In genomic region chr12:47348206-47348605, GRCh38 we compare ENCODE assay signal across 22 cellular contexts.
"Had no signal": no experiment of that assay in that cellular context is flagged by ENCODE, and none has a peak within 500 bp of the region (broad histone marks: within the 10 kb centered on the region; RNA-seq: fewer than 3 reads in every experiment).

No MANE protein-coding gene starts in this region.

- H3K4me1 ChIP-seq: gastroesophageal sphincter, left ventricle myocardium inferior, sigmoid colon, transverse colon had no signal

- H3K36me3 Mint-ChIP-seq: natural killer cell had no signal

- H3K9me3 ChIP-seq: gastroesophageal sphincter, left ventricle myocardium inferior, sigmoid colon, transverse colon had no signal

- H3K27ac ChIP-seq: coronary artery, epithelial cell of prostate, gastroesophageal sphincter, left ventricle myocardium inferior, sigmoid colon, transverse colon had no signal

- DNase-seq: activated B cell treated with CpG ODN at 0.5 μM for 24 hours; activated CD4-positive, alpha-beta T cell treated with anti-CD3 and anti-CD28 coated beads for 4 hours; activated CD8-positive, alpha-beta memory T cell treated with anti-CD3 and anti-CD28 coated beads, Interleukin-2, amount 50 U/mL, for 48 hours; amygdala; cerebellar nuclear complex; head of caudate nucleus; hypothalamus; left ventricle myocardium inferior; natural killer cell; retina; sigmoid colon; stimulated activated CD4-positive, alpha-beta T cell treated with anti-CD3 and anti-CD28 coated beads, Interleukin-15, amount 100 ng/mL, for 24 hours; T1000; transverse colon had no signal

- H3K27me3 ChIP-seq: gastroesophageal sphincter, sigmoid colon, transverse colon had no signal

- FAIRE-seq: urothelium cell line had no signal

- ATAC-seq: activated naive CD4-positive, alpha-beta T cell treated with anti-CD3 and anti-CD28 coated beads, Interleukin-2, amount 50 U/mL, for 72 hours; gastroesophageal sphincter; natural killer cell had no signal

- H3K9me3 Mint-ChIP-seq: activated B cell treated with CpG ODN at 0.5 μM for 24 hours, natural killer cell had no signal

- H3K4me3 Mint-ChIP-seq: activated B cell treated with CpG ODN at 0.5 μM for 24 hours; natural killer cell; T-helper 1 cell treated with Interleukin-12 subunit alpha and Interleukin-12 subunit beta and Interleukin-4 antibody, amounts not matched to agents 30 μg/mL and 1 μg/mL, for 36 hours had no signal

- H3K27ac Mint-ChIP-seq: activated B cell treated with CpG ODN at 0.5 μM for 24 hours; natural killer cell; progenitor cell of endocrine pancreas; T-helper 1 cell treated with Interleukin-12 subunit alpha and Interleukin-12 subunit beta and Interleukin-4 antibody, amounts not matched to agents 30 μg/mL and 1 μg/mL, for 36 hours had no signal

- H3K27me3 Mint-ChIP-seq: activated B cell treated with CpG ODN at 0.5 μM for 24 hours, progenitor cell of endocrine pancreas had no signal

- H3K4me3 ChIP-seq: coronary artery, gastroesophageal sphincter, left ventricle myocardium inferior, sigmoid colon, smooth muscle cell, transverse colon had no signal

- H3K36me3 ChIP-seq: gastroesophageal sphincter, left ventricle myocardium inferior, sigmoid colon, transverse colon had no signal
